8 cellular contexts compared by ENCODE assay signal in genomic region chr11:110797453-110797852, GRCh38.
A peak's percentile ranks its signal among the peaks of the same experiment; 100 is the strongest.
DNase-seq lines count a peak whose midpoint lies in the region; ATAC-seq and TF ChIP-seq lines count a peak whose summit lies in the region.

No MANE protein-coding gene starts in this region.

- no peaks in the 10 kb centered on the region for H3F3A ChIP-seq in smooth muscle cell (ENCODE audit: low read depth)

- no peaks in the 10 kb centered on the region for H3K36me3 ChIP-seq in SJCRH30
- H3K36me3 ChIP-seq in smooth muscle cell (ENCODE audit: low read depth), result no peaks in the 10 kb centered on the region

- H3K79me2 ChIP-seq in smooth muscle cell (ENCODE audit: low read depth), result no peaks in the 10 kb centered on the region

- H3K27me3 ChIP-seq in SJCRH30 (no peaks in the 10 kb centered on the region), smooth muscle cell (ENCODE audit: low read depth) (no peaks in the 10 kb centered on the region)

- H2AFZ ChIP-seq in smooth muscle cell (ENCODE audit: low read depth), result no peak overlapping the region

- H3K27ac ChIP-seq in SJCRH30, result no peak overlapping the region
- H3K27ac ChIP-seq in smooth muscle cell (ENCODE audit: low read depth), result no peak overlapping the region

- H3K9ac ChIP-seq in smooth muscle cell (ENCODE audit: low read depth), result no peak overlapping the region

- H3K4me3 ChIP-seq in SJCRH30 (no peak overlapping the region), smooth muscle cell (no peak overlapping the region)

- no peaks in the 10 kb centered on the region for H3K4me1 ChIP-seq in SJCRH30
- no peaks in the 10 kb centered on the region for H3K4me1 ChIP-seq in smooth muscle cell (ENCODE audit: low read depth)

- ATAC-seq in GM18520 (IDR thresholded peaks at IDR 0.05; ENCODE audit: unreplicated experiment) (peak; percentile 90), GM21737 (IDR thresholded peaks at IDR 0.05; ENCODE audit: unreplicated experiment) (peak; percentile 77)

- H3K4me2 ChIP-seq in smooth muscle cell, result no peak overlapping the region

- H3K9me3 ChIP-seq in SJCRH30 (replicated peaks), result no peaks in the 10 kb centered on the region
- no peaks in the 10 kb centered on the region for H3K9me3 ChIP-seq in smooth muscle cell (replicated peaks; ENCODE audit: low read depth)

- H4K20me1 ChIP-seq in smooth muscle cell (ENCODE audit: low read depth), result no peaks in the 10 kb centered on the region

- WGBS in smooth muscle cell (ENCODE audit: low lambda C conversion rate), result 53% methylated on average over 3 of the region's 3 CpGs

- DNase-seq in HT1080 (ENCODE audit: low read depth) (peak; percentile 51), islet precursor cell (peak; percentile 66), AG08396 (ENCODE audit: low spot score) (no peak), SJCRH30 (no peak), smooth muscle cell (lab: John Stamatoyannopoulos, UW; ENCODE audit: unreplicated experiment) (no peak), DMS79 treated with DMSO at 0.1 percent for 48 hours (lab: John Stamatoyannopoulos, UW) (no peak)

- no peak for TF ChIP-seq CTCF in smooth muscle cell (IDR thresholded peaks at IDR 0.05; ENCODE audit: borderline replicate concordance, insufficient read depth, poor library complexity, severe bottlenecking)

Comparison
In these comparisons a context has a peak if more than half of its experiments do, and no peak if none do; other contexts are left out.
1. DNase-seq: peak in HT1080 (single experiment) and islet precursor cell (single experiment); none in AG08396 (single experiment), SJCRH30 (0 of 2), smooth muscle cell (single experiment) and DMS79 treated with DMSO at 0.1 percent for 48 hours (single experiment).